In the genomic region with DNA sequence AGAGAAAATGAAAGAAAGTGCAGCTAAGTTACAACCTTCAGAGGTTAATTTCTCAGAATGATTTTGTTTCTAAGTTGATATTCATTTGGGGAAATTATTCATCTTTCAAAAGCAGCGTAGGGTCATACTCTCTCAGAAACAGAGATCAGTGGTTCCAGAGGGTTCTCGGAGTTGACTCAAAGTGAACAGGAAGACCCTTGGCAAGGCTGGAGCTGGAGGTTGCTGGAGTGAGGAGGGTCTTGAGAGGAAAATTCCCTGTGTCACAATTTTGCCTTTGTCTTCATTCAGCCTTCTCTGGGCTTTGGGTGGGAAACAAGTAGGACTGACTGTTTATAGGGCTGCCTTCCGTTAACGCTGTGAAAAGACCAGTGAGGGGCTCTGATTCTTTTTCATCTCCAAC, we compare ENCODE assay signal across 19 cellular contexts.
"Had no signal": no experiment of that assay in that cellular context is flagged by ENCODE, and none has a peak within 500 bp of the region (broad histone marks: within the 10 kb centered on the region; RNA-seq: fewer than 3 reads in every experiment).

No MANE protein-coding gene starts in this region.

- H3K4me1 ChIP-seq: foreskin keratinocyte had no signal

- H3K27me3 ChIP-seq: testis, upper lobe of left lung had no signal

- H3K9me3 Mint-ChIP-seq: naive thymus-derived CD4-positive, alpha-beta T cell had no signal

- H3K36me3 ChIP-seq: left ventricle myocardium inferior, neutrophil, upper lobe of left lung had no signal

- H3K9me3 ChIP-seq: left ventricle myocardium inferior, mucosa of descending colon, neutrophil, testis, upper lobe of left lung had no signal

- ATAC-seq: foreskin keratinocyte; mucosa of descending colon; naive thymus-derived CD4-positive, alpha-beta T cell; Right ventricle myocardium inferior had no signal

- H3K4me3 ChIP-seq: left ventricle myocardium inferior, mucosa of descending colon, testis, upper lobe of left lung had no signal

- H3K27ac ChIP-seq: foreskin keratinocyte, left ventricle myocardium inferior, neutrophil, testis, upper lobe of left lung had no signal

- DNase-seq: activated CD4-positive, CD25-positive, alpha-beta regulatory T cell treated with anti-CD3 and anti-CD28 coated beads, Interleukin-2, amount 50 U/mL, for 72 hours; activated CD8-positive, alpha-beta memory T cell treated with anti-CD3 and anti-CD28 coated beads for 24 hours; aorta; effector memory CD4-positive, alpha-beta T cell; foreskin keratinocyte; glutamatergic neuron; hypothalamus; kidney; left ventricle myocardium inferior; mucosa of descending colon; naive thymus-derived CD4-positive, alpha-beta T cell; stimulated activated CD4-positive, alpha-beta T cell treated with anti-CD3 and anti-CD28 coated beads, Interleukin-12 subunit alpha, Interleukin-12 subunit beta, amount 100 ng/mL, for 4 hours; stimulated activated CD4-positive, alpha-beta T cell treated with anti-CD3 and anti-CD28 coated beads, Interleukin-2, amount 100 ng/mL, for 48 hours; stimulated activated naive CD4-positive, alpha-beta T cell treated with Interleukin-2 at 50 U/mL for 16 hours; T-helper 9 cell; testis; upper lobe of left lung had no signal

- FAIRE-seq: kidney had no signal
